ENCODE assay signal across 1 cellular context in the genomic region with DNA sequence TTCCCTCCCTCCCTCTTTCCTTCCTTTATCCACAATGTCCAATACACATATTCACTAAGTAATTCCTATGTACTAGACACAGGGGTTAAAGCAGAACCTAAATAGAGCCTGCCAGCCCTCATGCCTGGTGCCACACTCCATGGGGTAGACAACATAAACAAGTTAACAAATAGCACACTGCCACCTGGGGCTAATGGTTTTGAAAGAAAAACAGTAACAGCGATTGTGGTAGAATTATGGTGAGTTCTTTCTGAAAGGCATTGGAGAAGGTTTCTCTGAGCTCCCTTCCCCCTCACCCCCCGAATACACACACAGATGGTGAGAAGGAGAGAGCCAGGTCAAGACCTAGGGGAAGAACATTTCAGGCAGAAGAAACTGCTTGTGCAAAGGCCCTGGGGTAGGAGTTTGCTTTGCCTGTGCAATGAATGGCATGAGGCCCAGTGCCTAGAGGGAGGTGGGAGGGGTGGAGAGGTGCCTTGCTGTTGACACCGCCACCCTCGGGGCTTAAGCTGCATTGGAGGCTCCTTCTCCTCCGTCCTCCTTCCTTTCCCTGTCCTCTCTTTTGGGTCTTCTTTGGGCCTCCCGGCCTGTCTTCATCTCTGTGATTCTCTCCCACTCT.
TF ChIP-seq lines count a peak whose summit lies in the region.

No MANE protein-coding gene starts in this region.

TF ChIP-seq in HEK293, 187 proteins besides CTCF, POLR2A, EP300 and RAD21 (continued from another document):
- TF ChIP-seq, protein P1, sequence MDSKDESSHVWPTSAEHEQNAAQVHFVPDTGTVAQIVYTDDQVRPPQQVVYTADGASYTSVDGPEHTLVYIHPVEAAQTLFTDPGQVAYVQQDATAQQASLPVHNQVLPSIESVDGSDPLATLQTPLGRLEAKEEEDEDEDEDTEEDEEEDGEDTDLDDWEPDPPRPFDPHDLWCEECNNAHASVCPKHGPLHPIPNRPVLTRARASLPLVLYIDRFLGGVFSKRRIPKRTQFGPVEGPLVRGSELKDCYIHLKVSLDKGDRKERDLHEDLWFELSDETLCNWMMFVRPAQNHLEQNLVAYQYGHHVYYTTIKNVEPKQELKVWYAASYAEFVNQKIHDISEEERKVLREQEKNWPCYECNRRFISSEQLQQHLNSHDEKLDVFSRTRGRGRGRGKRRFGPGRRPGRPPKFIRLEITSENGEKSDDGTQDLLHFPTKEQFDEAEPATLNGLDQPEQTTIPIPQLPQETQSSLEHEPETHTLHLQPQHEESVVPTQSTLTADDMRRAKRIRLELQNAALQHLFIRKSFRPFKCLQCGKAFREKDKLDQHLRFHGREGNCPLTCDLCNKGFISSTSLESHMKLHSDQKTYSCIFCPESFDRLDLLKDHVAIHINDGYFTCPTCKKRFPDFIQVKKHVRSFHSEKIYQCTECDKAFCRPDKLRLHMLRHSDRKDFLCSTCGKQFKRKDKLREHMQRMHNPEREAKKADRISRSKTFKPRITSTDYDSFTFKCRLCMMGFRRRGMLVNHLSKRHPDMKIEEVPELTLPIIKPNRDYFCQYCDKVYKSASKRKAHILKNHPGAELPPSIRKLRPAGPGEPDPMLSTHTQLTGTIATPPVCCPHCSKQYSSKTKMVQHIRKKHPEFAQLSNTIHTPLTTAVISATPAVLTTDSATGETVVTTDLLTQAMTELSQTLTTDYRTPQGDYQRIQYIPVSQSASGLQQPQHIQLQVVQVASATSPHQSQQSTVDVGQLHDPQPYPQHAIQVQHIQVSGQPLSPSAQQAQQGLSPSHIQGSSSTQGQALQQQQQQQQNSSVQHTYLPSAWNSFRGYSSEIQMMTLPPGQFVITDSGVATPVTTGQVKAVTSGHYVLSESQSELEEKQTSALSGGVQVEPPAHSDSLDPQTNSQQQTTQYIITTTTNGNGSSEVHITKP (tag by site-specific recombination; IDR thresholded peaks at IDR 0.05), result no peak
- TF ChIP-seq PRDM1 (tag by site-specific recombination; IDR thresholded peaks at IDR 0.05) (no peak), ZNF366 (tag by site-specific recombination; conservative IDR thresholded peaks at IDR 0.05) (no peak), ZBTB21 (tag by site-specific recombination; IDR thresholded peaks at IDR 0.05) (no peak), HOXD13 (CRISPR knock-in tag; IDR thresholded peaks at IDR 0.05; ENCODE audit: borderline replicate concordance) (no peak), ZNF311 (tag by site-specific recombination; IDR thresholded peaks at IDR 0.05; ENCODE audit: borderline replicate concordance) (no peak), ZNF174 (tag by site-specific recombination; IDR thresholded peaks at IDR 0.05) (no peak), ZNF214 (tag by site-specific recombination; IDR thresholded peaks at IDR 0.05; ENCODE audit: borderline replicate concordance) (no peak), ZNF600 (tag by site-specific recombination; IDR thresholded peaks at IDR 0.05) (no peak), GLIS1 (tag by site-specific recombination; IDR thresholded peaks at IDR 0.05) (peak; percentile 63), ZIC2 (tag by site-specific recombination; IDR thresholded peaks at IDR 0.05) (peak; percentile 90), ZNF10 (tag by site-specific recombination; IDR thresholded peaks at IDR 0.05) (no peak), SCRT2 (tag by site-specific recombination; IDR thresholded peaks at IDR 0.05) (no peak), ZNF146 (tag by site-specific recombination; IDR thresholded peaks at IDR 0.05) (no peak), ZSCAN16 (tag by site-specific recombination; IDR thresholded peaks at IDR 0.05) (no peak), AEBP2 (tag by site-specific recombination; IDR thresholded peaks at IDR 0.05; ENCODE audit: borderline replicate concordance) (no peak), ZNF571 (tag by site-specific recombination; IDR thresholded peaks at IDR 0.05) (no peak), ZNF623 (tag by site-specific recombination; IDR thresholded peaks at IDR 0.05) (peak; percentile 86)
- TF ChIP-seq, protein P2, sequence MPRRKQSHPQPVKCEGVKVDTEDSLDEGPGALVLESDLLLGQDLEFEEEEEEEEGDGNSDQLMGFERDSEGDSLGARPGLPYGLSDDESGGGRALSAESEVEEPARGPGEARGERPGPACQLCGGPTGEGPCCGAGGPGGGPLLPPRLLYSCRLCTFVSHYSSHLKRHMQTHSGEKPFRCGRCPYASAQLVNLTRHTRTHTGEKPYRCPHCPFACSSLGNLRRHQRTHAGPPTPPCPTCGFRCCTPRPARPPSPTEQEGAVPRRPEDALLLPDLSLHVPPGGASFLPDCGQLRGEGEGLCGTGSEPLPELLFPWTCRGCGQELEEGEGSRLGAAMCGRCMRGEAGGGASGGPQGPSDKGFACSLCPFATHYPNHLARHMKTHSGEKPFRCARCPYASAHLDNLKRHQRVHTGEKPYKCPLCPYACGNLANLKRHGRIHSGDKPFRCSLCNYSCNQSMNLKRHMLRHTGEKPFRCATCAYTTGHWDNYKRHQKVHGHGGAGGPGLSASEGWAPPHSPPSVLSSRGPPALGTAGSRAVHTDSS (tag by site-specific recombination; IDR thresholded peaks at IDR 0.05), result no peak
